In genomic region chr2:148048475-148049221, GRCh38 we compare ENCODE assay signal across 11 cellular contexts. TPM values are rescaled to one million over a fixed set of nuclear protein-coding genes. Genes with fewer than 3 reads are reported as not detected.
DNase-seq lines count a peak whose midpoint lies in the region; ATAC-seq and TF ChIP-seq lines count a peak whose summit lies in the region.
"Had no signal": no experiment of that assay in that cellular context is flagged by ENCODE, and none has a peak within 500 bp of the region (broad histone marks: within the 10 kb centered on the region; RNA-seq: fewer than 3 reads in every experiment).

No MANE protein-coding gene starts in this region.

- H3K4me1 ChIP-seq in foreskin keratinocyte = peaks cover 6% of the 10 kb centered on the region
- no peaks in the 10 kb centered on the region for H3K4me1 ChIP-seq in right atrium auricular region
- H3K4me1 ChIP-seq: SJCRH30 had no signal

- H3K36me3 Mint-ChIP-seq in T-helper 2 cell treated with Interferon-gamma antibody and Interleukin-4, amounts not matched to agents 5 μg/mL and 100 μg/mL, for 36 hours (ENCODE audit: low read depth) = peaks cover 7% of the 10 kb centered on the region

- no peak overlapping the region for H3K4me3 Mint-ChIP-seq in T-helper 2 cell treated with Interferon-gamma antibody and Interleukin-4, amounts not matched to agents 5 μg/mL and 100 μg/mL, for 36 hours

- peak; percentile 74 for ATAC-seq in GM18505 (IDR thresholded peaks at IDR 0.05; ENCODE audit: unreplicated experiment)
- ATAC-seq in GM21619 (IDR thresholded peaks at IDR 0.05; ENCODE audit: unreplicated experiment) = peak; percentile 59
- peak; percentile 36 for ATAC-seq in HG03558 (IDR thresholded peaks at IDR 0.05; ENCODE audit: extremely low read depth, unreplicated experiment)
- peak; percentile 15 for ATAC-seq in foreskin keratinocyte
- ATAC-seq in SK-N-SH treated with all-trans-retinoic acid at 6 μM for 48 hours = no peak

- H3K27me3 Mint-ChIP-seq in T-helper 2 cell treated with Interferon-gamma antibody and Interleukin-4, amounts not matched to agents 5 μg/mL and 100 μg/mL, for 36 hours (ENCODE audit: low read depth) = no peaks in the 10 kb centered on the region

- DNase-seq in foreskin keratinocyte (no peak), right atrium auricular region (ENCODE audit: low spot score) (no peak), CD1c-positive myeloid dendritic cell (ENCODE audit: extremely low spot score) (no peak)
- DNase-seq in T-helper 2 cell treated with Interferon-gamma antibody and Interleukin-4, amounts not matched to agents 5 μg/mL and 100 μg/mL, for 36 hours (ENCODE audit: low spot score) = no peak
- DNase-seq: mesenchymal stem cell; stimulated activated naive CD4-positive, alpha-beta T cell treated with Interleukin-2 at 50 U/mL for 16 hours had no signal

- H3K9me3 ChIP-seq in right atrium auricular region = no peaks in the 10 kb centered on the region
- H3K9me3 ChIP-seq: SJCRH30 had no signal

- H3K27ac ChIP-seq in foreskin keratinocyte = no peak overlapping the region
- H3K27ac ChIP-seq in right atrium auricular region = no peak overlapping the region
- H3K27ac ChIP-seq: SJCRH30 had no signal

- TF ChIP-seq POLR2A in GM18505 (IDR thresholded peaks at IDR 0.05; ENCODE audit: borderline replicate concordance, extremely low read depth, insufficient read depth, insufficient read length) = no peak

- H3K9me3 Mint-ChIP-seq in T-helper 2 cell treated with Interferon-gamma antibody and Interleukin-4, amounts not matched to agents 5 μg/mL and 100 μg/mL, for 36 hours = no peaks in the 10 kb centered on the region

- H3K27me3 ChIP-seq in foreskin keratinocyte = no peaks in the 10 kb centered on the region
- no peaks in the 10 kb centered on the region for H3K27me3 ChIP-seq in right atrium auricular region
- H3K27me3 ChIP-seq: SJCRH30 had no signal

- H3K4me3 ChIP-seq in right atrium auricular region = no peak overlapping the region
- H3K4me3 ChIP-seq: SJCRH30 had no signal

- peaks cover 22% of the 10 kb centered on the region for H3K4me1 Mint-ChIP-seq in T-helper 2 cell treated with Interferon-gamma antibody and Interleukin-4, amounts not matched to agents 5 μg/mL and 100 μg/mL, for 36 hours (ENCODE audit: low read depth)

- H3K36me3 ChIP-seq in right atrium auricular region = no peaks in the 10 kb centered on the region
- H3K36me3 ChIP-seq: SJCRH30 had no signal

- no peak overlapping the region for H3K27ac Mint-ChIP-seq in T-helper 2 cell treated with Interferon-gamma antibody and Interleukin-4, amounts not matched to agents 5 μg/mL and 100 μg/mL, for 36 hours

- TF ChIP-seq CTCF in foreskin keratinocyte (conservative IDR thresholded peaks at IDR 0.05) (no peak), right atrium auricular region (IDR thresholded peaks at IDR 0.05) (no peak)

TF ChIP-seq in SK-N-SH treated with all-trans-retinoic acid at 6 μM for 48 hours, 23 proteins besides CTCF, POLR2A, EP300 and RAD21:
- TF ChIP-seq PATZ1 (CRISPR knock-in tag; IDR thresholded peaks at IDR 0.05; ENCODE audit: borderline replicate concordance) (no peak), RARB (CRISPR knock-in tag; IDR thresholded peaks at IDR 0.05) (no peak), ISL1 (CRISPR knock-in tag; IDR thresholded peaks at IDR 0.05) (no peak), OSR1 (CRISPR knock-in tag; IDR thresholded peaks at IDR 0.05) (no peak), SNAI2 (CRISPR knock-in tag; IDR thresholded peaks at IDR 0.05) (no peak), BACH2 (CRISPR knock-in tag; IDR thresholded peaks at IDR 0.05; ENCODE audit: borderline replicate concordance) (no peak), TSHZ2 (CRISPR knock-in tag; IDR thresholded peaks at IDR 0.05) (no peak)

RNA-seq across cellular contexts. Expression of gene MBD5, which starts 27.8 kb away (rescaled TPM):
- 8.9 and 11.2 TPM in 2 replicates for total RNA-seq in foreskin keratinocyte
- 3.8 and 6.2 TPM in 2 replicates for polyA plus RNA-seq in foreskin keratinocyte
- 10 to 100 TPM; 14.5 to 22.8 TPM for total RNA-seq in right atrium auricular region

RNA-seq across cellular contexts. Expression of gene ORC4, which starts 28.1 kb away (rescaled TPM):
- total RNA-seq in foreskin keratinocyte (26.8 and 26.9 TPM in 2 replicates), right atrium auricular region (10 to 100 TPM; 32.7 to 64.3 TPM)
- polyA plus RNA-seq in foreskin keratinocyte = 11.2 and 14.4 TPM in 2 replicates
